In genomic region chr5:160158087-160158486, GRCh38 we compare ENCODE assay signal across 20 cellular contexts. TPM values are rescaled to one million over a fixed set of nuclear protein-coding genes. Genes with fewer than 3 reads are reported as not detected.
DNase-seq lines count a peak whose midpoint lies in the region; ATAC-seq and TF ChIP-seq lines count a peak whose summit lies in the region.
"Had no signal": no experiment of that assay in that cellular context is flagged by ENCODE, and none has a peak within 500 bp of the region (broad histone marks: within the 10 kb centered on the region; RNA-seq: fewer than 3 reads in every experiment).

No MANE protein-coding gene starts in this region.

- no peak for ATAC-seq in GM19035 (IDR thresholded peaks at IDR 0.05; ENCODE audit: unreplicated experiment)
- ATAC-seq in left lung = no peak

- peak; percentile 20; the same call in 1 of the 2 replicates for TF ChIP-seq CTCF in BE2C (IDR thresholded peaks at IDR 0.05; ENCODE audit: low read depth, low read length)
- peak; percentile 19; the same call in 1 of the 2 replicates for TF ChIP-seq CTCF in GM12874 (IDR thresholded peaks at IDR 0.05; ENCODE audit: insufficient read depth, low read depth, low read length)
- peak; percentile 5 for TF ChIP-seq CTCF in brain microvascular endothelial cell (IDR thresholded peaks at IDR 0.05; ENCODE audit: low read depth, low read length, missing control alignments)
- TF ChIP-seq CTCF in lower leg skin (IDR thresholded peaks at IDR 0.05) = no peak
- no peak for TF ChIP-seq CTCF in left lung (IDR thresholded peaks at IDR 0.05)

- H3K4me3 ChIP-seq in BE2C (ENCODE audit: low read depth, low read length) (no peak overlapping the region), brain microvascular endothelial cell (ENCODE audit: low read depth, low read length) (no peak overlapping the region), lower leg skin (ENCODE audit: low read depth, poor library complexity, severe bottlenecking) (no peak overlapping the region), left lung (no peak overlapping the region)
- H3K4me3 ChIP-seq: colonic mucosa, sigmoid colon had no signal

- H3K36me3 ChIP-seq in BE2C = no peaks in the 10 kb centered on the region
- H3K36me3 ChIP-seq in brain microvascular endothelial cell (replicated peaks) = no peaks in the 10 kb centered on the region
- no peaks in the 10 kb centered on the region for H3K36me3 ChIP-seq in left lung
- H3K36me3 ChIP-seq: colonic mucosa, sigmoid colon had no signal

- in situ Hi-C loops in brain microvascular endothelial cell (cut with HindIII; ENCODE audit: low pct_ligation_motif_present, low sequenced_read_pairs) = no loop called here

- 93 to 94% methylated on average over 9 of the region's 9 CpGs for WGBS in lower leg skin, 2 donors

- H3K27ac ChIP-seq in brain microvascular endothelial cell (no peak overlapping the region), left lung (no peak overlapping the region)
- H3K27ac ChIP-seq: colonic mucosa, parathyroid adenoma, sigmoid colon had no signal

- no peak for TF ChIP-seq POLR2A in lower leg skin (IDR thresholded peaks at IDR 0.05)

- intact Hi-C loops in lower leg skin (cut with DNase I; ENCODE audit: low total_unique reads) (no loop called here), left lung (cut with DNase I) (no loop called here)

- DNase-seq in BE2C (no peak), NCI-H69 (lab: John Stamatoyannopoulos, UW) (peak; percentile 14), brain microvascular endothelial cell (no peak), lower leg skin (ENCODE audit: low spot score in 2 of 2) (no peak), left lung (no peak), NCI-H1092 treated with DMSO at 0.1 percent for 48 hours (lab: John Stamatoyannopoulos, UW) (no peak)
- DNase-seq: ACHN; activated CD4-positive, alpha-beta T cell treated with anti-CD3 and anti-CD28 coated beads for 48 hours; C1 segment of cervical spinal cord; colonic mucosa; head of caudate nucleus; NCI-H187; NCI-H226; nephron progenitor cell; Right ventricle myocardium superior; sigmoid colon; substantia nigra had no signal

- H3K4me1 ChIP-seq in BE2C (no peaks in the 10 kb centered on the region), left lung (no peaks in the 10 kb centered on the region)
- H3K4me1 ChIP-seq: colonic mucosa, parathyroid adenoma, sigmoid colon had no signal

- H3K27me3 ChIP-seq in BE2C (no peaks in the 10 kb centered on the region), brain microvascular endothelial cell (replicated peaks) (no peaks in the 10 kb centered on the region), left lung (no peaks in the 10 kb centered on the region)
- H3K27me3 ChIP-seq: colonic mucosa, sigmoid colon had no signal

- H3K9me3 ChIP-seq in BE2C (no peaks in the 10 kb centered on the region), left lung (no peaks in the 10 kb centered on the region)
- H3K9me3 ChIP-seq: colonic mucosa, sigmoid colon had no signal

RNA-seq across cellular contexts. Expression of gene PWWP2A, which starts 38.8 kb away (rescaled TPM):
- 34.4 TPM for polyA plus RNA-seq in BE2C (2012; ENCODE audit: insufficient read depth, insufficient read length, low read depth)
- 10 to 100 TPM; 43.3 to 46.9 (median 46.4) TPM for total RNA-seq in lower leg skin
- total RNA-seq in left lung = 10 to 100 TPM; 24.6 to 25.2 TPM

Comparison
In these comparisons a context has a peak if more than half of its experiments do, and no peak if none do; other contexts are left out.
1. CTCF ChIP-seq: peak in BE2C (single experiment), GM12874 (single experiment) and brain microvascular endothelial cell (single experiment); none in lower leg skin (0 of 3) and left lung (0 of 2).